ENCODE assay signal across 15 cellular contexts in the genomic region with DNA sequence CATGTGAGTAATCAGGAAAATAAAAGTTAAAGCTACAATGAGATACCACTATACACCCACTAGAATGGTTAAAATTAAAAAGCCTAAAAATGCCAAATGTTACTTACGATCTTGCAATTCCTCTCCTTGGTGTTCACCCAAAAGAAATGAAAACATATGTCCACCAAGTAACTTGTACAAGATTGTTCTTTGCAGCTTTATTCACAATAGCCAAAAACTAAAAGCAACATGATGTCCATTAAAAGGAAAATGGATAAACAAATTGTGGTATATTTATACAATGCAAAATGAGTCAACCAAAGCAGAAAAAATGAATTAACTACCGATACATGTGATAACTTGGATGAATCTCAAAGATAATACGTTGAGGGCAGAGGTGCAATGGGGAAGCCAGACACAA.
DNase-seq lines count a peak whose midpoint lies in the region; ATAC-seq and TF ChIP-seq lines count a peak whose summit lies in the region.
"Had no signal": no experiment of that assay in that cellular context is flagged by ENCODE, and none has a peak within 500 bp of the region (broad histone marks: within the 10 kb centered on the region; RNA-seq: fewer than 3 reads in every experiment).

No MANE protein-coding gene starts in this region.

- H3K27me3 Mint-ChIP-seq in natural killer cell (ENCODE audit: low read depth in 2 of 2): peaks cover 15 to 24% of the 10 kb centered on the region in 2 donors

- H3K9me3 Mint-ChIP-seq in natural killer cell: no peaks in the 10 kb centered on the region

- no peaks in the 10 kb centered on the region for H3K36me3 Mint-ChIP-seq in natural killer cell

- no peaks in the 10 kb centered on the region for H3K4me1 Mint-ChIP-seq in natural killer cell

- H3K4me3 ChIP-seq in fibroblast of villous mesenchyme (ENCODE audit: low read depth, low read length): no peak overlapping the region

- no peak for TF ChIP-seq CTCF in fibroblast of villous mesenchyme (IDR thresholded peaks at IDR 0.05; ENCODE audit: insufficient read depth, low read depth, low read length)
- no peak for TF ChIP-seq CTCF in natural killer cell (IDR thresholded peaks at IDR 0.05)

- DNase-seq in GM04503 (ENCODE audit: low read depth) (peak; percentile 87), brain pericyte (ENCODE audit: low read depth, low spot score) (peak; percentile 61), fibroblast of villous mesenchyme (ENCODE audit: low read depth) (peak; percentile 71), sciatic nerve (ENCODE audit: low spot score) (no peak), natural killer cell (no peak), NCI-H526 (lab: John Stamatoyannopoulos, UW) (no peak)
- DNase-seq: KBM-7, MV-4-11, NCI-H1417, NCI-H187, NCI-H2227 treated with DMSO at 0.1 percent for 48 hours, NCI-H524, SHP77, SK-N-SH had no signal

- H3K27ac Mint-ChIP-seq in natural killer cell: no peak overlapping the region

- no peak overlapping the region for H3K4me3 Mint-ChIP-seq in natural killer cell

- intact Hi-C loops in sciatic nerve (cut with DNase I) (no loop called here), natural killer cell (cut with micrococcal nuclease) (no loop called here)

- ATAC-seq in GM21447 (IDR thresholded peaks at IDR 0.05; ENCODE audit: unreplicated experiment) (no peak), sciatic nerve (no peak), natural killer cell (no peak)

Comparison
In these comparisons a context has a peak if more than half of its experiments do, and no peak if none do; other contexts are left out.
1. DNase-seq: peak in GM04503 (single experiment), brain pericyte (single experiment) and fibroblast of villous mesenchyme (single experiment); none in sciatic nerve (single experiment), natural killer cell (single experiment) and NCI-H526 (0 of 2).